In the genomic region with DNA sequence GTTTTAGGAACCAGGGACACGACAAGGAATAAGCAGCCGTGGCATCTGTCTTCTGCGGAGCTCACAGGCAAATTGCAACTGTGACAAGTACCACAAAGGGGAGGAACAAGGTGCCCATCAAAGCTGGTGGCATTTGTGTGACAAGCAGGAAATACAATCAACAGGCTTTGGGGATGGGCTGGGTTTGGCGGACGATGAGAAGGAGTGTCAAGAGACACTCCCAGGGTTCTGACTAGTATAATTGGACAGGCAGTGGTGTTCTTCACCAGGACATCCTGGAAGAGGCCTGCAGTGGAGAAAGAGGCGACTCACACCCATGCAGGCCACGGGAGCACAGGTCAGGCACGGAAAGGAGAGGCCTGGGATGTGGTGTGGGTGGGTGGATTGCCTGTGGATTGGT, we compare ENCODE assay signal across 20 cellular contexts. TPM values are rescaled to one million over a fixed set of nuclear protein-coding genes. Genes with fewer than 3 reads are reported as not detected.
DNase-seq lines count a peak whose midpoint lies in the region; ATAC-seq and TF ChIP-seq lines count a peak whose summit lies in the region.
"Had no signal": no experiment of that assay in that cellular context is flagged by ENCODE, and none has a peak within 500 bp of the region (broad histone marks: within the 10 kb centered on the region; RNA-seq: fewer than 3 reads in every experiment).

No MANE protein-coding gene starts in this region.

- TF ChIP-seq CTCF in DND-41 (IDR thresholded peaks at IDR 0.05; ENCODE audit: borderline replicate concordance, extremely low read depth, low read length, poor library complexity, severe bottlenecking) = no peak

- peaks cover 33% of the 10 kb centered on the region for H3K27me3 Mint-ChIP-seq in CD4-positive, CD25-positive, alpha-beta regulatory T cell
- H3K27me3 Mint-ChIP-seq in activated T-cell treated with anti-CD3 and anti-CD28 coated beads, Interleukin-2, amount 50 U/mL, for 4 hours (ENCODE audit: low read depth) = peaks cover 2% of the 10 kb centered on the region

- ATAC-seq in CD4-positive, CD25-positive, alpha-beta regulatory T cell (ENCODE audit: low read depth in 2 of 2) = no peak
- ATAC-seq in DND-41 (ENCODE audit: insufficient read depth, low read depth) (no peak; the same call in 2 of the 3 replicates), HG02642 (IDR thresholded peaks at IDR 0.05; ENCODE audit: poor library complexity, unreplicated experiment) (no peak)
- ATAC-seq in activated T-cell treated with anti-CD3 and anti-CD28 coated beads, Interleukin-2, amount 50 U/mL, for 4 hours = peak in 1 of 2 donors; percentile 23
- ATAC-seq: activated CD4-positive, CD25-positive, alpha-beta regulatory T cell treated with anti-CD3 and anti-CD28 coated beads, Interleukin-2, amount 50 U/mL, for 24 hours had no signal

- no peaks in the 10 kb centered on the region for H3K9me3 ChIP-seq in CD4-positive, CD25-positive, alpha-beta regulatory T cell (ENCODE audit: control insufficient read depth in 2 of 2, low read length in 2 of 2)
- no peaks in the 10 kb centered on the region for H3K9me3 ChIP-seq in DND-41 (ENCODE audit: insufficient read depth, low read length, severe bottlenecking)
- H3K9me3 ChIP-seq: BE2C, breast epithelium, neutrophil, right lobe of liver, transverse colon had no signal

- no peaks in the 10 kb centered on the region for H3K79me2 ChIP-seq in DND-41 (ENCODE audit: insufficient read depth, low read length)

- no peak overlapping the region for H3K4me3 ChIP-seq in CD4-positive, CD25-positive, alpha-beta regulatory T cell (ENCODE audit: low read depth, low read length)
- no peak overlapping the region for H3K4me3 ChIP-seq in DND-41 (ENCODE audit: low read depth in 1 of 2, low read length in 2 of 2)
- H3K4me3 ChIP-seq: breast epithelium, right lobe of liver, transverse colon had no signal

- no peaks in the 10 kb centered on the region for H3K36me3 ChIP-seq in CD4-positive, CD25-positive, alpha-beta regulatory T cell (ENCODE audit: control insufficient read depth, insufficient read depth, low read length)
- H3K36me3 ChIP-seq in DND-41 (ENCODE audit: insufficient read depth, low read length) = no peaks in the 10 kb centered on the region
- H3K36me3 ChIP-seq: BE2C, breast epithelium, neutrophil, right lobe of liver, transverse colon had no signal

- H2AFZ ChIP-seq in DND-41 (ENCODE audit: low read depth, low read length) = no peak overlapping the region

- H3K27me3 ChIP-seq in CD4-positive, CD25-positive, alpha-beta regulatory T cell (ENCODE audit: control insufficient read depth, insufficient read depth, low read length) = no peaks in the 10 kb centered on the region
- H3K27me3 ChIP-seq in DND-41 (ENCODE audit: insufficient read depth, low read length, poor library complexity) = no peaks in the 10 kb centered on the region
- H3K27me3 ChIP-seq: BE2C, right lobe of liver had no signal

- peaks cover 0 to 2% (median 0%) of the 10 kb centered on the region in 7 donors for H3K9me3 Mint-ChIP-seq in CD4-positive, CD25-positive, alpha-beta regulatory T cell
- no peaks in the 10 kb centered on the region for H3K9me3 Mint-ChIP-seq in activated T-cell treated with anti-CD3 and anti-CD28 coated beads, Interleukin-2, amount 50 U/mL, for 4 hours

- no peak overlapping the region for H3K9ac ChIP-seq in DND-41 (ENCODE audit: low read depth, low read length)

- H3K4me3 Mint-ChIP-seq in CD4-positive, CD25-positive, alpha-beta regulatory T cell = peak overlapping the region in 3 of 4 donors; percentile 46 to 82 (median 48)
- peak overlapping the region; percentile 49 for H3K4me3 Mint-ChIP-seq in activated T-cell treated with anti-CD3 and anti-CD28 coated beads, Interleukin-2, amount 50 U/mL, for 4 hours

- H3K36me3 Mint-ChIP-seq in CD4-positive, CD25-positive, alpha-beta regulatory T cell = no peaks in the 10 kb centered on the region
- H3K36me3 Mint-ChIP-seq in activated T-cell treated with anti-CD3 and anti-CD28 coated beads, Interleukin-2, amount 50 U/mL, for 4 hours (ENCODE audit: insufficient read depth) = no peaks in the 10 kb centered on the region

- no peaks in the 10 kb centered on the region for H4K20me1 ChIP-seq in DND-41 (ENCODE audit: insufficient read depth, low read length)

- H3K4me1 ChIP-seq in CD4-positive, CD25-positive, alpha-beta regulatory T cell (ENCODE audit: control insufficient read depth, insufficient read depth, low read length, poor library complexity, severe bottlenecking) = peaks cover 14% of the 10 kb centered on the region
- H3K4me1 ChIP-seq in DND-41 (ENCODE audit: insufficient read depth, low read length) = peaks cover 10% of the 10 kb centered on the region
- H3K4me1 ChIP-seq: BE2C, breast epithelium, right lobe of liver had no signal

- peak overlapping the region; percentile 82 to 86 (median 83) for H3K27ac Mint-ChIP-seq in CD4-positive, CD25-positive, alpha-beta regulatory T cell

- H3K4me2 ChIP-seq in DND-41 (ENCODE audit: insufficient read depth, low read length) = no peak overlapping the region

- DNase-seq in CD4-positive, CD25-positive, alpha-beta regulatory T cell = peak in 1 of 3 donors; percentile 65
- DNase-seq in DND-41 (peak; percentile 25), kidney tubule cell (ENCODE audit: low spot score) (peak; percentile 9), NCI-H1417 treated with DMSO at 0.1 percent for 48 hours (lab: John Stamatoyannopoulos, UW) (no peak), occipital lobe (lab: John Stamatoyannopoulos, UW) (no peak), NCI-H510A treated with DMSO at 0.1 percent for 48 hours (lab: John Stamatoyannopoulos, UW) (no peak)
- DNase-seq in activated T-cell treated with anti-CD3 and anti-CD28 coated beads, Interleukin-2, amount 50 U/mL, for 4 hours = no peak
- DNase-seq: BE2C; effector memory CD4-positive, alpha-beta T cell; NCI-H187; NCI-H446 treated with DMSO at 0.1 percent for 48 hours; Right ventricle myocardium superior; transverse colon had no signal

- peaks cover 5 to 48% (median 28%) of the 10 kb centered on the region in 4 donors for H3K4me1 Mint-ChIP-seq in CD4-positive, CD25-positive, alpha-beta regulatory T cell
- H3K4me1 Mint-ChIP-seq in activated T-cell treated with anti-CD3 and anti-CD28 coated beads, Interleukin-2, amount 50 U/mL, for 4 hours (ENCODE audit: low read depth) = peaks cover 56% of the 10 kb centered on the region

- H3K27ac ChIP-seq in CD4-positive, CD25-positive, alpha-beta regulatory T cell (ENCODE audit: insufficient read depth, low read length, poor library complexity, severe bottlenecking) = no peak overlapping the region
- H3K27ac ChIP-seq in DND-41 (ENCODE audit: low read length) = no peak overlapping the region
- H3K27ac ChIP-seq: breast epithelium, neutrophil, right lobe of liver, transverse colon had no signal

RNA-seq across cellular contexts. Expression of gene SPATA3, which starts 14.2 kb away (rescaled TPM):
- total RNA-seq in CD4-positive, CD25-positive, alpha-beta regulatory T cell = 0.72 TPM
- not detected for polyA plus RNA-seq in CD4-positive, CD25-positive, alpha-beta regulatory T cell
- not detected for total RNA-seq in activated T-cell treated with anti-CD3 and anti-CD28 coated beads, Interleukin-2, amount 50 U/mL, for 4 hours
- total RNA-seq in occipital lobe = not detected
- total RNA-seq: breast epithelium, M059J, right lobe of liver, Right ventricle myocardium superior, transverse colon had no signal
- polyA plus RNA-seq: keratinocyte had no signal

RNA-seq across cellular contexts. Expression of gene C2orf72, which starts 55.6 kb away (rescaled TPM):
- total RNA-seq in CD4-positive, CD25-positive, alpha-beta regulatory T cell = not detected
- not detected for polyA plus RNA-seq in CD4-positive, CD25-positive, alpha-beta regulatory T cell
- total RNA-seq in activated T-cell treated with anti-CD3 and anti-CD28 coated beads, Interleukin-2, amount 50 U/mL, for 4 hours = under 1 TPM in 1 of 3 donors, not detected in 2; 0.10 TPM
- 32.4 TPM for total RNA-seq in occipital lobe
- polyA plus RNA-seq: keratinocyte had no signal

RNA-seq across cellular contexts. Expression of gene GPR55, which starts 56.7 kb away (rescaled TPM):
- 24.4 TPM for total RNA-seq in CD4-positive, CD25-positive, alpha-beta regulatory T cell
- 1 to 10 TPM; 1.6 to 7.1 (median 4.0) TPM for polyA plus RNA-seq in CD4-positive, CD25-positive, alpha-beta regulatory T cell
- total RNA-seq in activated T-cell treated with anti-CD3 and anti-CD28 coated beads, Interleukin-2, amount 50 U/mL, for 4 hours = 1 to 10 TPM; 1.2 to 1.6 (median 1.5) TPM
- total RNA-seq in occipital lobe = not detected
- total RNA-seq: M059J, Right ventricle myocardium superior had no signal
- polyA plus RNA-seq: keratinocyte had no signal

Comparison
In these comparisons a context has a peak if more than half of its experiments do, and no peak if none do; other contexts are left out.
1. DNase-seq: peak in DND-41 (single experiment) and kidney tubule cell (single experiment); none in activated T-cell treated with anti-CD3 and anti-CD28 coated beads, Interleukin-2, amount 50 U/mL, for 4 hours (single experiment), NCI-H1417 treated with DMSO at 0.1 percent for 48 hours (single experiment), occipital lobe (single experiment) and NCI-H510A treated with DMSO at 0.1 percent for 48 hours (single experiment).
2. RNA of gene C2orf72, which starts 55.6 kb away (total RNA-seq): 32.4 TPM in occipital lobe (single experiment); 0.10 TPM in activated T-cell treated with anti-CD3 and anti-CD28 coated beads, Interleukin-2, amount 50 U/mL, for 4 hours and not detected in CD4-positive, CD25-positive, alpha-beta regulatory T cell (single experiment); every median in the first group is over 10 times any median in the second.